Comparison of ENCODE assay signal across 27 cellular contexts in the genomic region with DNA sequence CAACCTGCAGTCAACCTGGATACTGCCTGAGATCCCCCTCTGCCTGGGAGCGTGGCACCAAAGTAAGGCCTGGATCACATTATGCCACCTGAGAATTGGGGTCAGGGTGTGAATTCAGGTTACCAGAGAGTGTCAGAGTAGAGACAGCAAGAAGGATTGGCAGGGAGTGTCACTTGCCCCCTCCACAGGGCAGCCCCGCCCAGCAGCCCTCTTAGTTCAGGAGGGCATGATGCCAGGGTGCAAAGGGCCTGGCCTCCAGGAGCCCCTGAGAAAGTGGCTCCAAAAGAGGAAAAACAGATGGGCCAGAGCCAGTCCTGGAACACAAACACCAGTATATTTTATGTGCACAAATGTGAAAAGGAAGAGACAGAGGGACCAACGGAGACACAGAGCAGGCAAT. TPM values are rescaled to one million over a fixed set of nuclear protein-coding genes. Genes with fewer than 3 reads are reported as not detected.
DNase-seq lines count a peak whose midpoint lies in the region; ATAC-seq, FAIRE-seq and TF ChIP-seq lines count a peak whose summit lies in the region.
"Had no signal": no experiment of that assay in that cellular context is flagged by ENCODE, and none has a peak within 500 bp of the region (broad histone marks: within the 10 kb centered on the region; RNA-seq: fewer than 3 reads in every experiment).

No MANE protein-coding gene starts in this region.

- no peaks in the 10 kb centered on the region for H3K27me3 ChIP-seq in CD4-positive, alpha-beta T cell (ENCODE audit: control insufficient read depth, insufficient read depth, low read length)
- H3K27me3 ChIP-seq in CD8-positive, alpha-beta T cell (ENCODE audit: insufficient read depth, low read length): no peaks in the 10 kb centered on the region
- no peaks in the 10 kb centered on the region for H3K27me3 ChIP-seq in small intestine (ENCODE audit: control insufficient read depth in 2 of 2, insufficient read depth in 2 of 2, low read length in 2 of 2)
- H3K27me3 ChIP-seq in body of pancreas: no peaks in the 10 kb centered on the region
- H3K27me3 ChIP-seq: BLaER1, MG63, SJSA1 had no signal

- H3K9me3 Mint-ChIP-seq in CD4-positive, alpha-beta T cell: no peaks in the 10 kb centered on the region
- no peaks in the 10 kb centered on the region for H3K9me3 Mint-ChIP-seq in CD8-positive, alpha-beta T cell
- no peaks in the 10 kb centered on the region for H3K9me3 Mint-ChIP-seq in effector memory CD8-positive, alpha-beta T cell

- TF ChIP-seq CTCF in CD4-positive, alpha-beta T cell (IDR thresholded peaks at IDR 0.05): no peak
- no peak for TF ChIP-seq CTCF in CD8-positive, alpha-beta T cell (IDR thresholded peaks at IDR 0.05)
- TF ChIP-seq CTCF in body of pancreas (IDR thresholded peaks at IDR 0.05): no peak

- DNase-seq in CD4-positive, alpha-beta T cell: no peak
- DNase-seq in CD8-positive, alpha-beta T cell: no peak
- no peak for DNase-seq in effector memory CD8-positive, alpha-beta T cell
- DNase-seq in small intestine (peak; percentile 57), body of pancreas (no peak), NCI-H1436 (lab: John Stamatoyannopoulos, UW) (no peak)
- DNase-seq: GDM1, MG63, NCI-H1417, NCI-H187 treated with DMSO at 0.1 percent for 48 hours, NCI-H2107, NCI-H446 treated with DMSO at 0.1 percent for 48 hours, NCI-H526 treated with DMSO at 0.1 percent for 48 hours, OCI-M1 had no signal

- no peaks in the 10 kb centered on the region for H3K9me3 ChIP-seq in CD4-positive, alpha-beta T cell (ENCODE audit: control insufficient read depth, low read length)
- no peaks in the 10 kb centered on the region for H3K9me3 ChIP-seq in CD8-positive, alpha-beta T cell (ENCODE audit: low read length)
- no peaks in the 10 kb centered on the region for H3K9me3 ChIP-seq in small intestine (ENCODE audit: control insufficient read depth, low read depth)
- H3K9me3 ChIP-seq in body of pancreas: no peaks in the 10 kb centered on the region
- H3K9me3 ChIP-seq: BLaER1, MG63, SJSA1 had no signal

- peaks cover 14% of the 10 kb centered on the region for H3K36me3 ChIP-seq in CD8-positive, alpha-beta T cell (ENCODE audit: insufficient read depth, low read length)
- H3K36me3 ChIP-seq in small intestine (ENCODE audit: control insufficient read depth in 2 of 2, insufficient read depth in 2 of 2, low read length in 2 of 2) (peaks cover 0 to 6% of the 10 kb centered on the region in 2 donors), body of pancreas (replicated peaks in 1 of 2; ENCODE audit: insufficient read depth in 1 of 2, low read depth in 2 of 2) (no peaks in the 10 kb centered on the region)
- H3K36me3 ChIP-seq: BLaER1, MG63, SJSA1 had no signal

- intact Hi-C loops in CD4-positive, alpha-beta T cell (cut with DNase I, micrococcal nuclease): loop anchor here in 1 of 2 experiments (10.0 kb wide), 1 partner anchor 45 kb away; no protein-coding TSS in a partner anchor
- intact Hi-C loops in CD8-positive, alpha-beta T cell (cut with DNase I, micrococcal nuclease): loop anchor here in 1 of 2 experiments (10.0 kb wide), 1 partner anchor 45 kb away; no protein-coding TSS in a partner anchor
- intact Hi-C loops in body of pancreas (cut with DNase I): no loop called here

- H3K36me3 Mint-ChIP-seq in CD4-positive, alpha-beta T cell (ENCODE audit: low read depth): peaks cover 21% of the 10 kb centered on the region
- H3K36me3 Mint-ChIP-seq in CD8-positive, alpha-beta T cell: peaks cover 23% of the 10 kb centered on the region
- H3K36me3 Mint-ChIP-seq in effector memory CD8-positive, alpha-beta T cell (ENCODE audit: insufficient read depth): peaks cover 11% of the 10 kb centered on the region

- peaks cover 29% of the 10 kb centered on the region for H3K4me1 ChIP-seq in CD8-positive, alpha-beta T cell (ENCODE audit: insufficient read depth, low read length)
- H3K4me1 ChIP-seq in small intestine (ENCODE audit: control insufficient read depth in 2 of 2, insufficient read depth in 1 of 2, low read depth in 1 of 2, low read length in 1 of 2): peaks cover 0 to 14% of the 10 kb centered on the region in 2 donors
- no peaks in the 10 kb centered on the region for H3K4me1 ChIP-seq in body of pancreas
- H3K4me1 ChIP-seq: SJSA1 had no signal

- CTCF ChIA-PET in CD4-positive, alpha-beta T cell (lab: Charles Lee): no interaction called here
- CTCF ChIA-PET in CD8-positive, alpha-beta T cell (lab: Charles Lee): interaction anchor here (0.7 kb wide), 1 partner anchor 43 kb away, joined by 3 read pairs; no protein-coding TSS in a partner anchor

- no peak overlapping the region for H3K4me3 ChIP-seq in CD8-positive, alpha-beta T cell (ENCODE audit: low read depth, low read length)
- H3K4me3 ChIP-seq in small intestine (ENCODE audit: low read depth in 1 of 2, low read length in 2 of 2) (no peak overlapping the region), body of pancreas (no peak overlapping the region)
- H3K4me3 ChIP-seq: BLaER1, K562, MG63, SJSA1 had no signal

- WGBS in small intestine, 3 donors: 33 to 74% (median 46%) methylated on average over 3 of the region's 3 CpGs
- 85 to 97% methylated on average over 1 to 3 of the region's 3 CpGs for WGBS in body of pancreas, 2 donors

- TF ChIP-seq POLR2A in body of pancreas (IDR thresholded peaks at IDR 0.05): no peak

- H3K4me3 Mint-ChIP-seq in CD4-positive, alpha-beta T cell: no peak overlapping the region
- no peak overlapping the region for H3K4me3 Mint-ChIP-seq in CD8-positive, alpha-beta T cell
- no peak overlapping the region for H3K4me3 Mint-ChIP-seq in effector memory CD8-positive, alpha-beta T cell

- POLR2A ChIA-PET in CD4-positive, alpha-beta T cell (lab: Charles Lee): no interaction called here
- POLR2A ChIA-PET in CD8-positive, alpha-beta T cell (lab: Charles Lee): interaction anchor here (1.2 kb wide), 1 partner anchor 8 kb away, joined by 4 read pairs; no protein-coding TSS in a partner anchor

- peak overlapping the region; percentile 69 for H3K27ac Mint-ChIP-seq in CD4-positive, alpha-beta T cell
- H3K27ac Mint-ChIP-seq in CD8-positive, alpha-beta T cell: peak overlapping the region; percentile 27
- H3K27ac Mint-ChIP-seq in effector memory CD8-positive, alpha-beta T cell: peak overlapping the region; percentile 85 to 90

- peaks cover 17% of the 10 kb centered on the region for H3K4me1 Mint-ChIP-seq in CD4-positive, alpha-beta T cell (ENCODE audit: low read depth)
- peaks cover 31% of the 10 kb centered on the region for H3K4me1 Mint-ChIP-seq in CD8-positive, alpha-beta T cell (ENCODE audit: low read depth)
- H3K4me1 Mint-ChIP-seq in effector memory CD8-positive, alpha-beta T cell (ENCODE audit: low read depth in 2 of 2): peaks cover 25 to 32% of the 10 kb centered on the region in 2 donors

- no peaks in the 10 kb centered on the region for H3K27me3 Mint-ChIP-seq in CD4-positive, alpha-beta T cell
- H3K27me3 Mint-ChIP-seq in CD8-positive, alpha-beta T cell (ENCODE audit: low read depth): no peaks in the 10 kb centered on the region
- H3K27me3 Mint-ChIP-seq in effector memory CD8-positive, alpha-beta T cell: no peaks in the 10 kb centered on the region

- FAIRE-seq in small intestine (lab: Jason Lieb, UNC): no peak
- FAIRE-seq: GM18507, H1, HepG2, K562, RCC 7860 had no signal

- no peak for ATAC-seq in CD4-positive, alpha-beta T cell (ENCODE audit: poor library complexity)
- ATAC-seq in CD8-positive, alpha-beta T cell: no peak
- ATAC-seq in effector memory CD8-positive, alpha-beta T cell (replicated peaks): no peak
- ATAC-seq in body of pancreas (no peak), GM21367 (IDR thresholded peaks at IDR 0.05; ENCODE audit: unreplicated experiment) (no peak)
- ATAC-seq: HCT116, HepG2, K562, Right ventricle myocardium inferior had no signal

- peak overlapping the region; percentile 31 for H3K27ac ChIP-seq in CD4-positive, alpha-beta T cell (ENCODE audit: low read depth, low read length)
- no peak overlapping the region for H3K27ac ChIP-seq in CD8-positive, alpha-beta T cell (ENCODE audit: low read depth, low read length)
- peak overlapping the region; percentile 18 to 67 for H3K27ac ChIP-seq in small intestine (ENCODE audit: low read depth in 1 of 2, low read length in 1 of 2)
- no peak overlapping the region for H3K27ac ChIP-seq in body of pancreas
- H3K27ac ChIP-seq: BLaER1, HL-60, SJSA1 had no signal

RNA-seq across cellular contexts. Expression of gene TMEM229B, which starts 18.6 kb away (rescaled TPM):
- 1 to 10 TPM; 7.1 to 9.1 TPM for total RNA-seq in CD4-positive, alpha-beta T cell
- 1 to 10 TPM; 4.5 to 4.8 TPM for total RNA-seq in CD8-positive, alpha-beta T cell
- 10 to 100 TPM in 2 of 3 donors, 1 to 10 TPM in 1; 6.5 to 27.5 (median 11.4) TPM for polyA plus RNA-seq in small intestine
- 1 to 10 TPM; 2.0 to 4.4 TPM for total RNA-seq in body of pancreas
- total RNA-seq: A673, K562, LHCN-M2 had no signal
- polyA plus RNA-seq: K562 had no signal

RNA-seq across cellular contexts. Expression of gene PLEK2, which starts 58.0 kb away (rescaled TPM):
- total RNA-seq in CD4-positive, alpha-beta T cell: 1 to 10 TPM; 1.3 to 1.4 TPM
- total RNA-seq in CD8-positive, alpha-beta T cell: not detected
- 10 to 100 TPM; 55.7 to 88.3 (median 78.5) TPM for polyA plus RNA-seq in small intestine
- total RNA-seq in body of pancreas: 1 to 10 TPM; 7.5 to 9.2 TPM
- total RNA-seq: K562, Right ventricle myocardium inferior had no signal
- polyA plus RNA-seq: K562 had no signal

Comparison
In these comparisons a context has a peak if more than half of its experiments do, and no peak if none do; other contexts are left out.
1. H3K27ac ChIP-seq: peak in CD4-positive, alpha-beta T cell (single experiment) and small intestine (2 of 2); none in CD8-positive, alpha-beta T cell (single experiment) and body of pancreas (0 of 4).
2. H3K27ac Mint-ChIP-seq: peak in every context shown above with its lines; median percentile 88 in effector memory CD8-positive, alpha-beta T cell; 69 in CD4-positive, alpha-beta T cell; 27 in CD8-positive, alpha-beta T cell.